Comparison of ENCODE assay signal across 1 cellular context in the genomic region with DNA sequence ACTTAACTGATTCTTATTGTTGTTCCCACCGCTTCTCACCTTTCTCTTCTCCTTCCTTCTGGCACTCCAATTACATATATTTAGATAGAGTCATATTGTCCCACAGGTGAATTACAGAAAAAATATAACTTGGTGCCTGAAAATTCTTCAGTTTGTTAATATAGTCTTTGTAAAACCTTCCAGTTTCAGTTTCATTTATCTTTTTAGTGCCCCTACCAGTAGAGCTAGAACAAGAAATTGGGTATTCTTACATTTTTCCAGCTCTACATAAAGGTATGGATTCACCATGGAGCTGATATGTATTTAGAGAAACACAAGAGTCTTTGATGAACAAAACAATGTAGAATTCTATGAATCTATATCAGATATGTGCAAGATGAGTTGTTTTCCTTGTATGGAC.
TF ChIP-seq lines count a peak whose summit lies in the region.

No MANE protein-coding gene starts in this region.

TF ChIP-seq in GM12878, 131 proteins besides CTCF, POLR2A, EP300 and RAD21 (continued from another document):
- TF ChIP-seq, protein P1, sequence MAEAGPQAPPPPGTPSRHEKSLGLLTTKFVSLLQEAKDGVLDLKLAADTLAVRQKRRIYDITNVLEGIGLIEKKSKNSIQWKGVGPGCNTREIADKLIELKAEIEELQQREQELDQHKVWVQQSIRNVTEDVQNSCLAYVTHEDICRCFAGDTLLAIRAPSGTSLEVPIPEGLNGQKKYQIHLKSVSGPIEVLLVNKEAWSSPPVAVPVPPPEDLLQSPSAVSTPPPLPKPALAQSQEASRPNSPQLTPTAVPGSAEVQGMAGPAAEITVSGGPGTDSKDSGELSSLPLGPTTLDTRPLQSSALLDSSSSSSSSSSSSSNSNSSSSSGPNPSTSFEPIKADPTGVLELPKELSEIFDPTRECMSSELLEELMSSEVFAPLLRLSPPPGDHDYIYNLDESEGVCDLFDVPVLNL (IDR thresholded peaks at IDR 0.05; ENCODE audit: low read depth, low read length) = no peak
- TF ChIP-seq ZNF384 (IDR thresholded peaks at IDR 0.05; ENCODE audit: borderline replicate concordance, low read depth, low read length) (no peak), RFX5 (IDR thresholded peaks at IDR 0.05; ENCODE audit: low read depth, low read length) (no peak), NRF1 (conservative IDR thresholded peaks at IDR 0.05; ENCODE audit: low read depth, low read length) (no peak), KLF5 (IDR thresholded peaks at IDR 0.05; ENCODE audit: partially characterized antibody) (no peak)
